In genomic region chr1:2549367-2550011, GRCh38 we compare ENCODE assay signal across 9 cellular contexts. TPM values are rescaled to one million over a fixed set of nuclear protein-coding genes. Genes with fewer than 3 reads are reported as not detected.
DNase-seq lines count a peak whose midpoint lies in the region; ATAC-seq and TF ChIP-seq lines count a peak whose summit lies in the region.
"Not testable (repeated sequence)": the region's sequence is repeated elsewhere in the genome, so short reads cannot be mapped to it uniquely, and the experiment has no call there.
"Had no signal": no experiment of that assay in that cellular context is flagged by ENCODE, and none has a peak within 500 bp of the region (broad histone marks: within the 10 kb centered on the region; RNA-seq: fewer than 3 reads in every experiment).

No MANE protein-coding gene starts in this region.

- H3K27ac ChIP-seq in C4-2B (peak overlapping the region; percentile 92), KMS-11 (peak overlapping the region; percentile 92), right lobe of liver (peak overlapping the region; percentile 95 to 99 (median 98)), parathyroid adenoma (peak overlapping the region; percentile 95), temporal lobe (ENCODE audit: low read depth, low read length) (peak overlapping the region; percentile 90)

- peak overlapping the region; percentile 96 for H3K27ac Mint-ChIP-seq in activated CD4-positive, alpha-beta T cell treated with anti-CD3 and anti-CD28 coated beads for 36 hours
- H3K27ac Mint-ChIP-seq in activated naive CD8-positive, alpha-beta T cell treated with anti-CD3 and anti-CD28 coated beads, Interleukin-2, amount 50 U/mL, for 24 hours, result peak overlapping the region; percentile 94
- H3K27ac Mint-ChIP-seq in effector memory CD8-positive, alpha-beta T cell, result peak overlapping the region; percentile 94 to 98

- H3K27me3 Mint-ChIP-seq in activated CD4-positive, alpha-beta T cell treated with anti-CD3 and anti-CD28 coated beads for 36 hours; activated naive CD8-positive, alpha-beta T cell treated with anti-CD3 and anti-CD28 coated beads, Interleukin-2, amount 50 U/mL, for 24 hours; effector memory CD8-positive, alpha-beta T cell: not testable (repeated sequence)

- POLR2A ChIA-PET in activated CD4-positive, alpha-beta T cell treated with anti-CD3 and anti-CD28 coated beads for 36 hours (lab: Charles Lee), result not testable (repeated sequence)

- not testable (repeated sequence) for ATAC-seq in activated CD4-positive, alpha-beta T cell treated with anti-CD3 and anti-CD28 coated beads for 36 hours; activated naive CD8-positive, alpha-beta T cell treated with anti-CD3 and anti-CD28 coated beads, Interleukin-2, amount 50 U/mL, for 24 hours; effector memory CD8-positive, alpha-beta T cell (replicated peaks); right lobe of liver

- H3K4me2 ChIP-seq in KMS-11 (peak overlapping the region; percentile 99), parathyroid adenoma (ENCODE audit: low read length) (peak overlapping the region; percentile 68)

- H3K9me3 ChIP-seq in right lobe of liver; parathyroid adenoma (ENCODE audit: control insufficient read depth, low read length): not testable (repeated sequence)

- peaks cover 20% of the 10 kb centered on the region for H3K4me1 Mint-ChIP-seq in activated CD4-positive, alpha-beta T cell treated with anti-CD3 and anti-CD28 coated beads for 36 hours
- peaks cover 41% of the 10 kb centered on the region for H3K4me1 Mint-ChIP-seq in activated naive CD8-positive, alpha-beta T cell treated with anti-CD3 and anti-CD28 coated beads, Interleukin-2, amount 50 U/mL, for 24 hours
- peaks cover 16 to 30% of the 10 kb centered on the region in 2 donors for H3K4me1 Mint-ChIP-seq in effector memory CD8-positive, alpha-beta T cell (ENCODE audit: low read depth in 2 of 2)

- H2AFZ ChIP-seq in KMS-11 (ENCODE audit: low read depth), result peak overlapping the region; percentile 63
- H2AFZ ChIP-seq in parathyroid adenoma, result not testable (repeated sequence)

- peak overlapping the region; percentile 76; the same call in 1 of the 2 replicates for H3K9ac ChIP-seq in KMS-11
- not testable (repeated sequence) for H3K9ac ChIP-seq in parathyroid adenoma

- not testable (repeated sequence) for H3K36me3 ChIP-seq in KMS-11 (ENCODE audit: insufficient read depth); right lobe of liver; parathyroid adenoma (ENCODE audit: control insufficient read depth, insufficient read depth, low read length)

- peaks cover 29% of the 10 kb centered on the region for H3K4me1 ChIP-seq in KMS-11 (ENCODE audit: low read depth, poor library complexity, severe bottlenecking)
- H3K4me1 ChIP-seq in right lobe of liver, result peaks cover 0 to 29% (median 14%) of the 10 kb centered on the region in 4 donors
- peaks cover 12% of the 10 kb centered on the region for H3K4me1 ChIP-seq in parathyroid adenoma

- H3K36me3 Mint-ChIP-seq in activated CD4-positive, alpha-beta T cell treated with anti-CD3 and anti-CD28 coated beads for 36 hours (ENCODE audit: low read depth); activated naive CD8-positive, alpha-beta T cell treated with anti-CD3 and anti-CD28 coated beads, Interleukin-2, amount 50 U/mL, for 24 hours (ENCODE audit: low read depth): not testable (repeated sequence)
- peaks cover 33% of the 10 kb centered on the region for H3K36me3 Mint-ChIP-seq in effector memory CD8-positive, alpha-beta T cell (ENCODE audit: insufficient read depth)

- H3K9me3 Mint-ChIP-seq in activated CD4-positive, alpha-beta T cell treated with anti-CD3 and anti-CD28 coated beads for 36 hours (ENCODE audit: low read depth); activated naive CD8-positive, alpha-beta T cell treated with anti-CD3 and anti-CD28 coated beads, Interleukin-2, amount 50 U/mL, for 24 hours; effector memory CD8-positive, alpha-beta T cell: not testable (repeated sequence)

- H3K4me3 ChIP-seq in KMS-11 (IDR thresholded peaks at IDR 0.05; ENCODE audit: insufficient read depth, low read depth, low read length), result not testable (repeated sequence)
- H3K4me3 ChIP-seq in right lobe of liver, result peak overlapping the region in 1 of 3 donors; percentile 39
- peak overlapping the region; percentile 45 for H3K4me3 ChIP-seq in parathyroid adenoma (ENCODE audit: low read depth, low read length)

- not testable (repeated sequence) for DNase-seq in activated CD4-positive, alpha-beta T cell treated with anti-CD3 and anti-CD28 coated beads for 36 hours; activated naive CD8-positive, alpha-beta T cell treated with anti-CD3 and anti-CD28 coated beads, Interleukin-2, amount 50 U/mL, for 24 hours; effector memory CD8-positive, alpha-beta T cell; right lobe of liver

- not testable (repeated sequence) for H3K27me3 ChIP-seq in KMS-11 (ENCODE audit: insufficient read depth, low read depth); right lobe of liver; parathyroid adenoma (ENCODE audit: control insufficient read depth, insufficient read depth, low read length)

- CTCF ChIA-PET in activated CD4-positive, alpha-beta T cell treated with anti-CD3 and anti-CD28 coated beads for 36 hours (lab: Charles Lee), result interaction anchor here (0.9 to 1.7 kb wide), 3 partner anchors 29 to 38 kb away, joined by 3 to 4 read pairs (median 3); no protein-coding TSS in a partner anchor

- H4K20me1 ChIP-seq in KMS-11 (ENCODE audit: insufficient read depth), result not testable (repeated sequence)

- peak overlapping the region; percentile 78 for H3K4me3 Mint-ChIP-seq in activated CD4-positive, alpha-beta T cell treated with anti-CD3 and anti-CD28 coated beads for 36 hours
- peak overlapping the region; percentile 80 for H3K4me3 Mint-ChIP-seq in activated naive CD8-positive, alpha-beta T cell treated with anti-CD3 and anti-CD28 coated beads, Interleukin-2, amount 50 U/mL, for 24 hours
- peak overlapping the region; percentile 88 to 92 for H3K4me3 Mint-ChIP-seq in effector memory CD8-positive, alpha-beta T cell

- TF ChIP-seq CTCF in C4-2B (conservative IDR thresholded peaks at IDR 0.05); KMS-11 (conservative IDR thresholded peaks at IDR 0.05; ENCODE audit: low read depth, low read length); right lobe of liver (IDR thresholded peaks at IDR 0.05); parathyroid adenoma (IDR thresholded peaks at IDR 0.05): not testable (repeated sequence)

- whole genome bisulfite sequencing in right lobe of liver (ENCODE audit: insufficient coverage, low coverage, low lambda C conversion rate, missing lambda C conversion rate), result 69% methylated on average over 9 of the region's 28 CpGs

- not testable (repeated sequence) for TF ChIP-seq POLR2A in right lobe of liver (IDR thresholded peaks at IDR 0.05)

- not testable (repeated sequence) for H3K79me2 ChIP-seq in KMS-11 (ENCODE audit: insufficient read depth, low read depth); parathyroid adenoma

- intact Hi-C loops in activated CD4-positive, alpha-beta T cell treated with anti-CD3 and anti-CD28 coated beads for 36 hours (cut with DNase I, micrococcal nuclease), result loop anchor here (2.0 to 5.0 kb wide), 4 partner anchors 35 to 323 kb away; no protein-coding TSS in a partner anchor
- intact Hi-C loops in right lobe of liver (cut with DNase I), result loop anchor here in 1 of 2 donors (5.0 to 10.0 kb wide), 2 partner anchors 95 to 132 kb away; no protein-coding TSS in a partner anchor

RNA-seq across cellular contexts. Expression of gene TNFRSF14, which starts 6.7 kb away (rescaled TPM):
- total RNA-seq in activated CD4-positive, alpha-beta T cell treated with anti-CD3 and anti-CD28 coated beads for 36 hours, result 100 to 1,000 TPM; 135 to 145 TPM
- total RNA-seq in right lobe of liver (10 to 100 TPM; 31.0 to 54.8 (median 41.1) TPM), temporal lobe (0.98 TPM)

RNA-seq across cellular contexts. Expression of gene HES5, which starts 19.4 kb away (rescaled TPM):
- under 1 TPM in 1 of 2 experiments, not detected in 1; 0.14 TPM for total RNA-seq in activated CD4-positive, alpha-beta T cell treated with anti-CD3 and anti-CD28 coated beads for 36 hours
- total RNA-seq in right lobe of liver (under 1 TPM in 2 of 6 experiments, not detected in 4; 0.18 to 0.25 TPM), temporal lobe (13.3 TPM)
- total RNA-seq: Calu3 had no signal

RNA-seq across cellular contexts. Expression of gene PANK4, which starts 23.1 kb away (rescaled TPM):
- 10 to 100 TPM; 32.4 to 39.2 TPM for total RNA-seq in activated CD4-positive, alpha-beta T cell treated with anti-CD3 and anti-CD28 coated beads for 36 hours
- total RNA-seq in right lobe of liver (10 to 100 TPM in 5 of 6 experiments, 1 to 10 TPM in 1; 9.6 to 18.9 (median 13.4) TPM), temporal lobe (25.3 TPM)

RNA-seq across cellular contexts. Expression of gene PRXL2B, which starts 37.1 kb away (rescaled TPM):
- 10 to 100 TPM; 23.7 to 36.8 TPM for total RNA-seq in activated CD4-positive, alpha-beta T cell treated with anti-CD3 and anti-CD28 coated beads for 36 hours
- 10 to 100 TPM in 3 of 6 experiments, 1 to 10 TPM in 3; 5.1 to 18.6 (median 11.1) TPM for total RNA-seq in right lobe of liver
- 14.5 TPM for total RNA-seq in temporal lobe

Comparison
In these comparisons a context has a peak if more than half of its experiments do, and no peak if none do; other contexts are left out.
1. RNA of gene TNFRSF14, which starts 6.7 kb away (total RNA-seq): 135 to 145 TPM in activated CD4-positive, alpha-beta T cell treated with anti-CD3 and anti-CD28 coated beads for 36 hours and 31.0 to 54.8 TPM in right lobe of liver; 0.98 TPM in temporal lobe (single experiment); every median in the first group is over 10 times any median in the second.
2. RNA of gene HES5, which starts 19.4 kb away (total RNA-seq): 13.3 TPM in temporal lobe (single experiment); 0.14 TPM in activated CD4-positive, alpha-beta T cell treated with anti-CD3 and anti-CD28 coated beads for 36 hours and 0.18 to 0.25 TPM in right lobe of liver; every median in the first group is over 10 times any median in the second.
3. Peak in every context shown above with its lines, with median percentiles within 50 percentile points of each other: H3K27ac ChIP-seq, H3K27ac Mint-ChIP-seq and H3K4me3 Mint-ChIP-seq.